In genomic region chr9:13064060-13064459, GRCh38 we compare ENCODE assay signal across 19 cellular contexts.
DNase-seq lines count a peak whose midpoint lies in the region; ATAC-seq lines count a peak whose summit lies in the region.
"Had no signal": no experiment of that assay in that cellular context is flagged by ENCODE, and none has a peak within 500 bp of the region (broad histone marks: within the 10 kb centered on the region; RNA-seq: fewer than 3 reads in every experiment).

No MANE protein-coding gene starts in this region.

- no peak overlapping the region for H3K4me3 Mint-ChIP-seq in activated CD4-positive, alpha-beta T cell treated with anti-CD3 and anti-CD28 coated beads, Interleukin-2, amount 10 ng/mL, durations not matched to agents 24 days and 14 days
- H3K4me3 Mint-ChIP-seq: CD8-positive, alpha-beta T cell; IgD-negative memory B cell had no signal

- ATAC-seq in HG02588 (IDR thresholded peaks at IDR 0.05; ENCODE audit: unreplicated experiment) (no peak), GM21367 (IDR thresholded peaks at IDR 0.05; ENCODE audit: unreplicated experiment) (no peak)
- ATAC-seq: CD8-positive, alpha-beta T cell had no signal

- H3K27ac Mint-ChIP-seq in activated CD4-positive, alpha-beta T cell treated with anti-CD3 and anti-CD28 coated beads, Interleukin-2, amount 10 ng/mL, durations not matched to agents 24 days and 14 days = no peak overlapping the region
- H3K27ac Mint-ChIP-seq: CD8-positive, alpha-beta T cell; IgD-negative memory B cell had no signal

- peaks cover 12% of the 10 kb centered on the region for H3K9me3 Mint-ChIP-seq in activated CD4-positive, alpha-beta T cell treated with anti-CD3 and anti-CD28 coated beads, Interleukin-2, amount 10 ng/mL, durations not matched to agents 24 days and 14 days

- no peaks in the 10 kb centered on the region for H3K4me1 Mint-ChIP-seq in activated CD4-positive, alpha-beta T cell treated with anti-CD3 and anti-CD28 coated beads, Interleukin-2, amount 10 ng/mL, durations not matched to agents 24 days and 14 days
- H3K4me1 Mint-ChIP-seq: IgD-negative memory B cell had no signal

- DNase-seq in DMS 273 treated with DMSO at 0.1 percent for 48 hours (lab: John Stamatoyannopoulos, UW) (peak; percentile 91), NCI-H2081 treated with DMSO at 0.1 percent for 48 hours (lab: John Stamatoyannopoulos, UW) (peak; percentile 49), NCI-H524 treated with DMSO at 0.1 percent for 48 hours (lab: John Stamatoyannopoulos, UW) (peak; percentile 94), superior temporal gyrus (ENCODE audit: extremely low spot score) (peak; percentile 47)
- DNase-seq in activated CD4-positive, alpha-beta T cell treated with anti-CD3 and anti-CD28 coated beads, Interleukin-2, amount 10 ng/mL, durations not matched to agents 24 days and 14 days = no peak
- DNase-seq: CD8-positive, alpha-beta T cell; GDM1; Kasumi-1; MM.1S; NCI-H1092 treated with DMSO at 0.1 percent for 48 hours; NCI-H187 treated with DMSO at 0.1 percent for 48 hours; NCI-H526; OCI-M1; RPMI8226; SHP77 treated with DMSO at 0.1 percent for 48 hours; SK-N-SH had no signal

- no peaks in the 10 kb centered on the region for H3K27me3 Mint-ChIP-seq in activated CD4-positive, alpha-beta T cell treated with anti-CD3 and anti-CD28 coated beads, Interleukin-2, amount 10 ng/mL, durations not matched to agents 24 days and 14 days
- H3K27me3 Mint-ChIP-seq: IgD-negative memory B cell had no signal

- H3K36me3 Mint-ChIP-seq in activated CD4-positive, alpha-beta T cell treated with anti-CD3 and anti-CD28 coated beads, Interleukin-2, amount 10 ng/mL, durations not matched to agents 24 days and 14 days (ENCODE audit: low read depth) = no peaks in the 10 kb centered on the region
- H3K36me3 Mint-ChIP-seq: CD8-positive, alpha-beta T cell; IgD-negative memory B cell had no signal

- intact Hi-C loops in activated CD4-positive, alpha-beta T cell treated with anti-CD3 and anti-CD28 coated beads, Interleukin-2, amount 10 ng/mL, durations not matched to agents 24 days and 14 days (cut with micrococcal nuclease) = no loop called here
